3 cellular contexts compared by ENCODE assay signal in the genomic region with DNA sequence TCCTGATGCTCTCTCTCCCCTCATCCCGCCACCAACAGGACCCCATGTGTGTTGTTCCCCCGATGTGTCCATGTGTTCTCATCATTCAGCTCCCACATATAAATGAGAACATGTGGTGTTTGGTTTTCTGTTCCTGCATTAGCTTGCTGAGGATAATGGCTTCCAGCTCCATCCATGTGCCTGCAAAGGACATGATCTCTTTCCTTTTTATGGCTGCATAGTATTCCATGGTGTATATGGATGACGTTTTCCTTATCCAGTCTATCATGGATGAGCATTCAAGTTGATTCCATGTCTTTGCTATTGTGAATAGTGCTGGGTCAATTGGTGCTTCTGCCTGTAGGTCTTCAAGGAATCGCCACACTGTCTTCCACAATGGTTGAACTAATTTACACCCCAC.
TF ChIP-seq lines count a peak whose summit lies in the region.

No MANE protein-coding gene starts in this region.

TF ChIP-seq in HEK293, 187 proteins besides CTCF, POLR2A, EP300 and RAD21:
- TF ChIP-seq, protein P1, sequence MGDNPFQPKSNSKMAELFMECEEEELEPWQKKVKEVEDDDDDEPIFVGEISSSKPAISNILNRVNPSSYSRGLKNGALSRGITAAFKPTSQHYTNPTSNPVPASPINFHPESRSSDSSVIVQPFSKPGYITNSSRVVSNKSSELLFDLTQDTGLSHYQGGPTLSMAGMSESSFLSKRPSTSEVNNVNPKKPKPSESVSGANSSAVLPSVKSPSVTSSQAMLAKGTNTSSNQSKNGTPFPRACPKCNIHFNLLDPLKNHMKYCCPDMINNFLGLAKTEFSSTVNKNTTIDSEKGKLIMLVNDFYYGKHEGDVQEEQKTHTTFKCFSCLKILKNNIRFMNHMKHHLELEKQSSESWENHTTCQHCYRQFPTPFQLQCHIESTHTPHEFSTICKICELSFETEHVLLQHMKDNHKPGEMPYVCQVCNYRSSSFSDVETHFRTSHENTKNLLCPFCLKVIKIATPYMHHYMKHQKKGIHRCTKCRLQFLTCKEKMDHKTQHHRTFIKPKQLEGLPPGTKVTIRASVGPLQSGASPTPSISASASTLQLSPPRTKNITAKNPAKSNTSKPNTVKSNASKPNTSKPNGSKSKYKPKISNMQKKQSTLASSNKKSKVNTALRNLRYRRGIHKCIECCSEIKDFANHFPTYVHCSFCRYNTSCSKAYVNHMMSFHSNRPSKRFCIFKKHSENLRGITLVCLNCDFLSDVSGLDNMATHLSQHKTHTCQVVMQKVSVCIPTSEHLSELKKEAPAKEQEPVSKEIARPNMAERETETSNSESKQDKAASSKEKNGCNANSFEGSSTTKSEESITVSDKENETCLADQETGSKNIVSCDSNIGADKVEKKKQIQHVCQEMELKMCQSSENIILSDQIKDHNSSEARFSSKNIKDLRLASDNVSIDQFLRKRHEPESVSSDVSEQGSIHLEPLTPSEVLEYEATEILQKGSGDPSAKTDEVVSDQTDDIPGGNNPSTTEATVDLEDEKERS (tag by site-specific recombination; IDR thresholded peaks at IDR 0.05) = 0 out of 2 replicates have a peak, but pooled peaks have one; percentile 34
- peak; percentile 94 for TF ChIP-seq ZNF146 (tag by site-specific recombination; IDR thresholded peaks at IDR 0.05)

TF ChIP-seq in K562, 482 proteins besides CTCF, POLR2A, EP300 and RAD21:
- peak; percentile 85 for TF ChIP-seq ZNF146 (CRISPR knock-in tag; IDR thresholded peaks at IDR 0.05; ENCODE audit: unreplicated experiment)

TF ChIP-seq in HepG2, 621 proteins besides CTCF, POLR2A, EP300 and RAD21:
- TF ChIP-seq, protein P2, sequence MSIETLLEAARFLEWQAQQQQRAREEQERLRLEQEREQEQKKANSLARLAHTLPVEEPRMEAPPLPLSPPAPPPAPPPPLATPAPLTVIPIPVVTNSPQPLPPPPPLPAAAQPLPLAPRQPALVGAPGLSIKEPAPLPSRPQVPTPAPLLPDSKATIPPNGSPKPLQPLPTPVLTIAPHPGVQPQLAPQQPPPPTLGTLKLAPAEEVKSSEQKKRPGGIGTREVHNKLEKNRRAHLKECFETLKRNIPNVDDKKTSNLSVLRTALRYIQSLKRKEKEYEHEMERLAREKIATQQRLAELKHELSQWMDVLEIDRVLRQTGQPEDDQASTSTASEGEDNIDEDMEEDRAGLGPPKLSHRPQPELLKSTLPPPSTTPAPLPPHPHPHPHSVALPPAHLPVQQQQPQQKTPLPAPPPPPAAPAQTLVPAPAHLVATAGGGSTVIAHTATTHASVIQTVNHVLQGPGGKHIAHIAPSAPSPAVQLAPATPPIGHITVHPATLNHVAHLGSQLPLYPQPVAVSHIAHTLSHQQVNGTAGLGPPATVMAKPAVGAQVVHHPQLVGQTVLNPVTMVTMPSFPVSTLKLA (IDR thresholded peaks at IDR 0.05) = peak; percentile 30; the same call in 1 of the 2 replicates
